ENCODE assay signal across 7 cellular contexts in the genomic region with DNA sequence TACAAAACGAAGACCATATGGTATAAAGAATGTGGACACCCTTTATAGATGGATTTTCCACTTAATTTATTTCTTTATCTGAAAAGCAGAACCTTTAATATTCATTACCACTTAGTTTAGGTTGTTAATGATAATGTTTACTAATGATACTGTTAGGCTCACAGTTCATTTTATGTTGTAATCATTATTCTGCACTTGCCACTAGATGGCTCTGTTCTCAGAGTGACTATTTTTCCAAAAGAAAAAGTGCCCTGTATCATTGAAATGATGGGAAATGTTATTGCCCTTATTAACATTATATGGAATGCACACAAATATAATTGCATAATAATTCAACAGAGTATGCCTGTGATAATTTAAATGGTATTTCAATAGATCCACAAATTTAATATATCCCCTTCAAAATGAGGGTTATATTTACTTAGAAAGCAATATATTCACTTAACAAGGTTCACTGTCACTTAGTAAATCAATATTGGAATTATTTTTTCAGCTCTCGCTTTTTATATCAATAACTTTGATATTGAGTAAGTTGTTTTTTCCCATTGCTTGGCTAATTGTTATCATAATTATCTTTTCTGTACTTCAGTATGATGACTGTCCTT.
DNase-seq lines count a peak whose midpoint lies in the region; ATAC-seq and TF ChIP-seq lines count a peak whose summit lies in the region.

No MANE protein-coding gene starts in this region.

- H3K36me3 Mint-ChIP-seq in activated naive CD4-positive, alpha-beta T cell treated with anti-CD3 and anti-CD28 coated beads, Interleukin-2, amount 50 U/mL, for 72 hours = no peaks in the 10 kb centered on the region

- TF ChIP-seq CTCF in GM06990 (IDR thresholded peaks at IDR 0.05; ENCODE audit: insufficient read depth, low read length, poor library complexity, severe bottlenecking) = peak; percentile 56
- TF ChIP-seq CTCF in Loucy (conservative IDR thresholded peaks at IDR 0.05; ENCODE audit: low read length) = peak; percentile 64
- peak; percentile 39 for TF ChIP-seq CTCF in colonic mucosa (IDR thresholded peaks at IDR 0.05)
- peak; percentile 54 for TF ChIP-seq CTCF in psoas muscle (IDR thresholded peaks at IDR 0.05)

- no peaks in the 10 kb centered on the region for H4K20me1 ChIP-seq in Loucy (ENCODE audit: insufficient read depth, low read length, poor library complexity, severe bottlenecking)

- H3K36me3 ChIP-seq in GM06990 (ENCODE audit: control insufficient read depth, insufficient read depth, low read length) (no peaks in the 10 kb centered on the region), Loucy (ENCODE audit: insufficient read depth, low read length) (no peaks in the 10 kb centered on the region), colonic mucosa (no peaks in the 10 kb centered on the region), psoas muscle (ENCODE audit: insufficient read depth in 1 of 2, low read depth in 1 of 2) (no peaks in the 10 kb centered on the region)

- no peaks in the 10 kb centered on the region for H3K79me2 ChIP-seq in Loucy (ENCODE audit: insufficient read depth, low read length)

- intact Hi-C loops in colonic mucosa (cut with DNase I) = no loop called here
- intact Hi-C loops in psoas muscle (cut with DNase I) = loop anchor here in 1 of 2 donors (10.0 kb wide), 1 partner anchor 81 kb away; no protein-coding TSS in a partner anchor

- H3K27ac ChIP-seq in colonic mucosa (no peak overlapping the region), psoas muscle (no peak overlapping the region)

- no peaks in the 10 kb centered on the region for H3K27me3 ChIP-seq in GM06990 (replicated peaks; ENCODE audit: control insufficient read depth, insufficient read depth, low read length)
- no peaks in the 10 kb centered on the region for H3K27me3 ChIP-seq in Loucy (ENCODE audit: insufficient read depth, low read length, poor library complexity, severe bottlenecking)
- H3K27me3 ChIP-seq in colonic mucosa = no peaks in the 10 kb centered on the region
- no peaks in the 10 kb centered on the region for H3K27me3 ChIP-seq in psoas muscle (ENCODE audit: insufficient read depth in 3 of 3, low read length in 2 of 3)

- WGBS in psoas muscle, 3 donors = 68 to 80% (median 76%) methylated on average over 2 of the region's 2 CpGs

- no peaks in the 10 kb centered on the region for H3K9me3 Mint-ChIP-seq in activated naive CD4-positive, alpha-beta T cell treated with anti-CD3 and anti-CD28 coated beads, Interleukin-2, amount 50 U/mL, for 72 hours

- H3K4me3 ChIP-seq in GM06990 (replicated peaks; ENCODE audit: low read depth, low read length) (no peak overlapping the region), Loucy (ENCODE audit: low read length, poor library complexity, severe bottlenecking) (no peak overlapping the region), colonic mucosa (no peak overlapping the region), psoas muscle (no peak overlapping the region)

- no peak overlapping the region for H3K27ac Mint-ChIP-seq in activated naive CD4-positive, alpha-beta T cell treated with anti-CD3 and anti-CD28 coated beads, Interleukin-2, amount 50 U/mL, for 72 hours

- ATAC-seq in psoas muscle (no peak), HG03439 (IDR thresholded peaks at IDR 0.05; ENCODE audit: unreplicated experiment) (no peak)
- no peak for ATAC-seq in activated naive CD4-positive, alpha-beta T cell treated with anti-CD3 and anti-CD28 coated beads, Interleukin-2, amount 50 U/mL, for 72 hours

- H3K4me1 ChIP-seq in Loucy (ENCODE audit: insufficient read depth, low read length, poor library complexity, severe bottlenecking) (no peaks in the 10 kb centered on the region), colonic mucosa (no peaks in the 10 kb centered on the region), psoas muscle (peaks cover 6% of the 10 kb centered on the region)

- H3K9ac ChIP-seq in Loucy (ENCODE audit: low read depth, low read length, poor library complexity, severe bottlenecking) (no peak overlapping the region), colonic mucosa (ENCODE audit: low read depth in 2 of 2, low read length in 2 of 2) (no peak overlapping the region)

- no peak overlapping the region for H2AFZ ChIP-seq in Loucy (ENCODE audit: low read length)

- H3K9me3 ChIP-seq in Loucy (ENCODE audit: insufficient read depth, low read depth, low read length) (no peaks in the 10 kb centered on the region), colonic mucosa (no peaks in the 10 kb centered on the region), psoas muscle (no peaks in the 10 kb centered on the region)

- no peak overlapping the region for H3K4me2 ChIP-seq in Loucy (ENCODE audit: low read depth, low read length, poor library complexity, severe bottlenecking)

- no peak for DNase-seq in GM06990 (ENCODE audit: extremely low read depth, insufficient read length)
- DNase-seq in colonic mucosa = no peak
- DNase-seq in psoas muscle = no peak
- DNase-seq in activated CD8-positive, alpha-beta memory T cell treated with anti-CD3 and anti-CD28 coated beads, Interleukin-2, amount 50 U/mL, for 48 hours = no peak
- no peak for DNase-seq in activated naive CD4-positive, alpha-beta T cell treated with anti-CD3 and anti-CD28 coated beads, Interleukin-2, amount 50 U/mL, for 72 hours (ENCODE audit: low spot score in 2 of 2)

- H3K9me2 ChIP-seq in Loucy (replicated peaks; ENCODE audit: low read depth, low read length) = no peaks in the 10 kb centered on the region

- no peaks in the 10 kb centered on the region for H3F3A ChIP-seq in Loucy (ENCODE audit: low read depth)
